3 cellular contexts compared by ENCODE assay signal in the genomic region with DNA sequence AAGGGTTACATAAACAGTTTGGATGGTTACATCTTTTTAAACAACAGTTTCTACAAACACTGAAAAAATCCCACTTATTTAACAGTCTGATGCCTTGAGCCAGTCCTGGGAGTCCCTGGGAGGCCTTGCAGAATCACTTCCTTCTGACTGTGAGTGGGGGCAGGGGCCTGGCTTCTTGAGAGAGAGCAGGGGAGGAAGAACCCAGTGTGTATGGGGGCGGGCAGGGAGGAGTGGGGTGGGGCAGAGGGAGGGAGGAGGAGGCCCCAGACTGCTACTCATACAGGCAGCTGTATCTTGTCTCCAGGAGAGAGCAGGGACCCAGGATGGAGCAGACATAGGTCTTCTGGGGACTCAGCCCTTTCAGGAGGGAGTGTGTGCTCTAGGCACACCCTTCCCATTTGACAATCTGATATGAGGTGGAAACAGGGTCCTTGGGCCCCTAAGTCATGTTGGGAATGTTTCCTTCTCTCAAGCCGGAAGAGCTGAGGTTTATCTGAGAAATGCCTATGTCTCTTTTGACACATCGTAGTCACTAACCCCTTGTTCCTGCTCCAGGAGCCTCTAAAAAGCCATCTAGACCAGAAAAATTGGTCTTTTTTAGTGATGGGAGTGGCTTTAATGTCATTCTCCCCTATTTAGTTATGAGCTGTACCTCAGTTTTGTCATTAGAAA.
TF ChIP-seq lines count a peak whose summit lies in the region.

No MANE protein-coding gene starts in this region.

TF ChIP-seq in liver, 16 proteins besides CTCF, POLR2A, EP300 and RAD21:
- no peak for TF ChIP-seq GABPA (IDR thresholded peaks at IDR 0.05 in 1 of 2, conservative IDR thresholded peaks at IDR 0.05 in 1 of 2)
- TF ChIP-seq SP1 (IDR thresholded peaks at IDR 0.05) = peak; percentile 32
- TF ChIP-seq FOXA1 (IDR thresholded peaks at IDR 0.05) = no peak
- peak; percentile 37 for TF ChIP-seq NR2F2 (IDR thresholded peaks at IDR 0.05)
- TF ChIP-seq, protein P1, sequence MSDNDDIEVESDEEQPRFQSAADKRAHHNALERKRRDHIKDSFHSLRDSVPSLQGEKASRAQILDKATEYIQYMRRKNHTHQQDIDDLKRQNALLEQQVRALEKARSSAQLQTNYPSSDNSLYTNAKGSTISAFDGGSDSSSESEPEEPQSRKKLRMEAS (IDR thresholded peaks at IDR 0.05) = no peak
- peak; percentile 15 for TF ChIP-seq YY1 (IDR thresholded peaks at IDR 0.05)
- peak in 1 of 2 donors; percentile 17 for TF ChIP-seq RXRA (IDR thresholded peaks at IDR 0.05)

TF ChIP-seq in HepG2, 621 proteins besides CTCF, POLR2A, EP300 and RAD21:
- TF ChIP-seq SNAPC2 (CRISPR knock-in tag; IDR thresholded peaks at IDR 0.05) (no peak), CBX1 (IDR thresholded peaks at IDR 0.05; ENCODE audit: low read depth) (no peak)

TF ChIP-seq in K562, 482 proteins besides CTCF, POLR2A, EP300 and RAD21 (continues in another document):
- peak; percentile 56; the same call in 1 of the 2 replicates for TF ChIP-seq ZNF263 (CRISPR knock-in tag; IDR thresholded peaks at IDR 0.05; ENCODE audit: borderline replicate concordance)
- no peak for TF ChIP-seq DNMT1 (IDR thresholded peaks at IDR 0.05)
- TF ChIP-seq RUNX1 (IDR thresholded peaks at IDR 0.05; ENCODE audit: low read depth) = no peak
- no peak for TF ChIP-seq ZNF197 (CRISPR knock-in tag; IDR thresholded peaks at IDR 0.05; ENCODE audit: low read depth)
- TF ChIP-seq, protein P2, sequence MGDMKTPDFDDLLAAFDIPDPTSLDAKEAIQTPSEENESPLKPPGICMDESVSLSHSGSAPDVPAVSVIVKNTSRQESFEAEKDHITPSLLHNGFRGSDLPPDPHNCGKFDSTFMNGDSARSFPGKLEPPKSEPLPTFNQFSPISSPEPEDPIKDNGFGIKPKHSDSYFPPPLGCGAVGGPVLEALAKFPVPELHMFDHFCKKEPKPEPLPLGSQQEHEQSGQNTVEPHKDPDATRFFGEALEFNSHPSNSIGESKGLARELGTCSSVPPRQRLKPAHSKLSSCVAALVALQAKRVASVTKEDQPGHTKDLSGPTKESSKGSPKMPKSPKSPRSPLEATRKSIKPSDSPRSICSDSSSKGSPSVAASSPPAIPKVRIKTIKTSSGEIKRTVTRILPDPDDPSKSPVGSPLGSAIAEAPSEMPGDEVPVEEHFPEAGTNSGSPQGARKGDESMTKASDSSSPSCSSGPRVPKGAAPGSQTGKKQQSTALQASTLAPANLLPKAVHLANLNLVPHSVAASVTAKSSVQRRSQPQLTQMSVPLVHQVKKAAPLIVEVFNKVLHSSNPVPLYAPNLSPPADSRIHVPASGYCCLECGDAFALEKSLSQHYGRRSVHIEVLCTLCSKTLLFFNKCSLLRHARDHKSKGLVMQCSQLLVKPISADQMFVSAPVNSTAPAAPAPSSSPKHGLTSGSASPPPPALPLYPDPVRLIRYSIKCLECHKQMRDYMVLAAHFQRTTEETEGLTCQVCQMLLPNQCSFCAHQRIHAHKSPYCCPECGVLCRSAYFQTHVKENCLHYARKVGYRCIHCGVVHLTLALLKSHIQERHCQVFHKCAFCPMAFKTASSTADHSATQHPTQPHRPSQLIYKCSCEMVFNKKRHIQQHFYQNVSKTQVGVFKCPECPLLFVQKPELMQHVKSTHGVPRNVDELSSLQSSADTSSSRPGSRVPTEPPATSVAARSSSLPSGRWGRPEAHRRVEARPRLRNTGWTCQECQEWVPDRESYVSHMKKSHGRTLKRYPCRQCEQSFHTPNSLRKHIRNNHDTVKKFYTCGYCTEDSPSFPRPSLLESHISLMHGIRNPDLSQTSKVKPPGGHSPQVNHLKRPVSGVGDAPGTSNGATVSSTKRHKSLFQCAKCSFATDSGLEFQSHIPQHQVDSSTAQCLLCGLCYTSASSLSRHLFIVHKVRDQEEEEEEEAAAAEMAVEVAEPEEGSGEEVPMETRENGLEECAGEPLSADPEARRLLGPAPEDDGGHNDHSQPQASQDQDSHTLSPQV (IDR thresholded peaks at IDR 0.05) = 0 out of 2 replicates have a peak, but pooled peaks have one; percentile 20
- no peak for TF ChIP-seq GATA2 (CRISPR knock-in tag; IDR thresholded peaks at IDR 0.05)
- 0 out of 4 replicates have a peak, but pooled peaks of 1 of the 2 experiments have one; percentile 12 for TF ChIP-seq ETV6 (IDR thresholded peaks at IDR 0.05; ENCODE audit: borderline replicate concordance in 1 of 2, low read depth in 2 of 2, low read length in 1 of 2)
- TF ChIP-seq ETV6 (CRISPR knock-in tag; IDR thresholded peaks at IDR 0.05; ENCODE audit: borderline replicate concordance) = no peak
- TF ChIP-seq, protein P3, sequence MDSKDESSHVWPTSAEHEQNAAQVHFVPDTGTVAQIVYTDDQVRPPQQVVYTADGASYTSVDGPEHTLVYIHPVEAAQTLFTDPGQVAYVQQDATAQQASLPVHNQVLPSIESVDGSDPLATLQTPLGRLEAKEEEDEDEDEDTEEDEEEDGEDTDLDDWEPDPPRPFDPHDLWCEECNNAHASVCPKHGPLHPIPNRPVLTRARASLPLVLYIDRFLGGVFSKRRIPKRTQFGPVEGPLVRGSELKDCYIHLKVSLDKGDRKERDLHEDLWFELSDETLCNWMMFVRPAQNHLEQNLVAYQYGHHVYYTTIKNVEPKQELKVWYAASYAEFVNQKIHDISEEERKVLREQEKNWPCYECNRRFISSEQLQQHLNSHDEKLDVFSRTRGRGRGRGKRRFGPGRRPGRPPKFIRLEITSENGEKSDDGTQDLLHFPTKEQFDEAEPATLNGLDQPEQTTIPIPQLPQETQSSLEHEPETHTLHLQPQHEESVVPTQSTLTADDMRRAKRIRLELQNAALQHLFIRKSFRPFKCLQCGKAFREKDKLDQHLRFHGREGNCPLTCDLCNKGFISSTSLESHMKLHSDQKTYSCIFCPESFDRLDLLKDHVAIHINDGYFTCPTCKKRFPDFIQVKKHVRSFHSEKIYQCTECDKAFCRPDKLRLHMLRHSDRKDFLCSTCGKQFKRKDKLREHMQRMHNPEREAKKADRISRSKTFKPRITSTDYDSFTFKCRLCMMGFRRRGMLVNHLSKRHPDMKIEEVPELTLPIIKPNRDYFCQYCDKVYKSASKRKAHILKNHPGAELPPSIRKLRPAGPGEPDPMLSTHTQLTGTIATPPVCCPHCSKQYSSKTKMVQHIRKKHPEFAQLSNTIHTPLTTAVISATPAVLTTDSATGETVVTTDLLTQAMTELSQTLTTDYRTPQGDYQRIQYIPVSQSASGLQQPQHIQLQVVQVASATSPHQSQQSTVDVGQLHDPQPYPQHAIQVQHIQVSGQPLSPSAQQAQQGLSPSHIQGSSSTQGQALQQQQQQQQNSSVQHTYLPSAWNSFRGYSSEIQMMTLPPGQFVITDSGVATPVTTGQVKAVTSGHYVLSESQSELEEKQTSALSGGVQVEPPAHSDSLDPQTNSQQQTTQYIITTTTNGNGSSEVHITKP (IDR thresholded peaks at IDR 0.05; ENCODE audit: partially characterized antibody) = peak; percentile 43
- no peak for TF ChIP-seq HNRNPH1 (optimal IDR thresholded peaks at IDR 0.05; ENCODE audit: low read depth, low read length)
- peak in 1 of 2 experiments; percentile 53; a peak in 1 of 4 replicates for TF ChIP-seq RCOR1 (IDR thresholded peaks at IDR 0.05; ENCODE audit: borderline replicate concordance in 1 of 2, low read depth in 2 of 2, low read length in 2 of 2)
- 0 out of 2 replicates have a peak, but pooled peaks have one; percentile 10 for TF ChIP-seq HDAC2 (IDR thresholded peaks at IDR 0.05)
- TF ChIP-seq NR2C2 (CRISPR knock-in tag; IDR thresholded peaks at IDR 0.05) = no peak
- TF ChIP-seq NR2C2 (tag; IDR thresholded peaks at IDR 0.05) = peak; percentile 39; the same call in 1 of the 2 replicates
- TF ChIP-seq LCOR (CRISPR knock-in tag; IDR thresholded peaks at IDR 0.05) = no peak
- TF ChIP-seq MAZ (CRISPR knock-in tag; conservative IDR thresholded peaks at IDR 0.05 in 1 of 2, IDR thresholded peaks at IDR 0.05 in 1 of 2) = peak; percentile 48 to 80; a peak in 3 of 4 replicates
- TF ChIP-seq BRF1 (IDR thresholded peaks at IDR 0.05; ENCODE audit: borderline replicate concordance, extremely low read depth, insufficient read length) = no peak
- TF ChIP-seq MTA1 (IDR thresholded peaks at IDR 0.05; ENCODE audit: borderline replicate concordance) = 0 out of 2 replicates have a peak, but pooled peaks have one; percentile 27
- no peak for TF ChIP-seq ZNF184 (CRISPR knock-in tag; IDR thresholded peaks at IDR 0.05)
- TF ChIP-seq DPF2 (IDR thresholded peaks at IDR 0.05) = peak; percentile 59
- TF ChIP-seq, protein P4, sequence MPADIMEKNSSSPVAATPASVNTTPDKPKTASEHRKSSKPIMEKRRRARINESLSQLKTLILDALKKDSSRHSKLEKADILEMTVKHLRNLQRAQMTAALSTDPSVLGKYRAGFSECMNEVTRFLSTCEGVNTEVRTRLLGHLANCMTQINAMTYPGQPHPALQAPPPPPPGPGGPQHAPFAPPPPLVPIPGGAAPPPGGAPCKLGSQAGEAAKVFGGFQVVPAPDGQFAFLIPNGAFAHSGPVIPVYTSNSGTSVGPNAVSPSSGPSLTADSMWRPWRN (IDR thresholded peaks at IDR 0.05; ENCODE audit: low read depth) = no peak
- 0 out of 2 replicates have a peak, but pooled peaks have one; percentile 9 for TF ChIP-seq SMARCE1 (IDR thresholded peaks at IDR 0.05)
- TF ChIP-seq, protein P5, sequence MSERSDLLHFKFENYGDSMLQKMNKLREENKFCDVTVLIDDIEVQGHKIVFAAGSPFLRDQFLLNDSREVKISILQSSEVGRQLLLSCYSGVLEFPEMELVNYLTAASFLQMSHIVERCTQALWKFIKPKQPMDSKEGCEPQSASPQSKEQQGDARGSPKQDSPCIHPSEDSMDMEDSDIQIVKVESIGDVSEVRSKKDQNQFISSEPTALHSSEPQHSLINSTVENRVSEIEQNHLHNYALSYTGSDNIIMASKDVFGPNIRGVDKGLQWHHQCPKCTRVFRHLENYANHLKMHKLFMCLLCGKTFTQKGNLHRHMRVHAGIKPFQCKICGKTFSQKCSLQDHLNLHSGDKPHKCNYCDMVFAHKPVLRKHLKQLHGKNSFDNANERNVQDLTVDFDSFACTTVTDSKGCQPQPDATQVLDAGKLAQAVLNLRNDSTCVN (CRISPR knock-in tag; IDR thresholded peaks at IDR 0.05) = no peak
- no peak for TF ChIP-seq MTA3 (IDR thresholded peaks at IDR 0.05; ENCODE audit: borderline replicate concordance)
- TF ChIP-seq, protein P6, sequence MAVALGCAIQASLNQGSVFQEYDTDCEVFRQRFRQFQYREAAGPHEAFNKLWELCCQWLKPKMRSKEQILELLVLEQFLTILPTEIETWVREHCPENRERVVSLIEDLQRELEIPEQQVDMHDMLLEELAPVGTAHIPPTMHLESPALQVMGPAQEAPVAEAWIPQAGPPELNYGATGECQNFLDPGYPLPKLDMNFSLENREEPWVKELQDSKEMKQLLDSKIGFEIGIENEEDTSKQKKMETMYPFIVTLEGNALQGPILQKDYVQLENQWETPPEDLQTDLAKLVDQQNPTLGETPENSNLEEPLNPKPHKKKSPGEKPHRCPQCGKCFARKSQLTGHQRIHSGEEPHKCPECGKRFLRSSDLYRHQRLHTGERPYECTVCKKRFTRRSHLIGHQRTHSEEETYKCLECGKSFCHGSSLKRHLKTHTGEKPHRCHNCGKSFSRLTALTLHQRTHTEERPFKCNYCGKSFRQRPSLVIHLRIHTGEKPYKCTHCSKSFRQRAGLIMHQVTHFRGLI (CRISPR knock-in tag; IDR thresholded peaks at IDR 0.05) = no peak
- 0 out of 2 replicates have a peak, but pooled peaks have one; percentile 9 for TF ChIP-seq ARID1B (IDR thresholded peaks at IDR 0.05)
- peak; percentile 81 for TF ChIP-seq EGR1 (conservative IDR thresholded peaks at IDR 0.05)
- TF ChIP-seq ZNF717 (CRISPR knock-in tag; IDR thresholded peaks at IDR 0.05) = no peak
- no peak for TF ChIP-seq SOX6 (IDR thresholded peaks at IDR 0.05)
- 0 out of 2 replicates have a peak, but pooled peaks have one; percentile 33 for TF ChIP-seq GABPA (tag; conservative IDR thresholded peaks at IDR 0.05; ENCODE audit: low read depth)
- peak; percentile 67; the same call in 1 of the 2 replicates for TF ChIP-seq SPI1 (IDR thresholded peaks at IDR 0.05; ENCODE audit: borderline replicate concordance, low read depth, low read length)
- TF ChIP-seq MECOM (CRISPR knock-in tag; IDR thresholded peaks at IDR 0.05) = peak; percentile 85
- no peak for TF ChIP-seq MYC (IDR thresholded peaks at IDR 0.05; ENCODE audit: low read depth, low read length)
- TF ChIP-seq MYC (CRISPR knock-in tag; IDR thresholded peaks at IDR 0.05; ENCODE audit: borderline replicate concordance, low read depth) = no peak
- no peak for TF ChIP-seq MAFF (IDR thresholded peaks at IDR 0.05; ENCODE audit: low read length)
- no peak for TF ChIP-seq CBFB (CRISPR knock-in tag; IDR thresholded peaks at IDR 0.05)
- TF ChIP-seq GATAD2B (IDR thresholded peaks at IDR 0.05; ENCODE audit: borderline replicate concordance) = 0 out of 2 replicates have a peak, but pooled peaks have one; percentile 5
- 0 out of 2 replicates have a peak, but pooled peaks have one; percentile 46 for TF ChIP-seq ZNF175 (CRISPR knock-in tag; IDR thresholded peaks at IDR 0.05; ENCODE audit: low read depth)
- peak; percentile 49; the same call in 1 of the 2 replicates for TF ChIP-seq ZBTB7A (IDR thresholded peaks at IDR 0.05; ENCODE audit: borderline replicate concordance, control insufficient read depth, low read depth, low read length)
- TF ChIP-seq, protein P7, sequence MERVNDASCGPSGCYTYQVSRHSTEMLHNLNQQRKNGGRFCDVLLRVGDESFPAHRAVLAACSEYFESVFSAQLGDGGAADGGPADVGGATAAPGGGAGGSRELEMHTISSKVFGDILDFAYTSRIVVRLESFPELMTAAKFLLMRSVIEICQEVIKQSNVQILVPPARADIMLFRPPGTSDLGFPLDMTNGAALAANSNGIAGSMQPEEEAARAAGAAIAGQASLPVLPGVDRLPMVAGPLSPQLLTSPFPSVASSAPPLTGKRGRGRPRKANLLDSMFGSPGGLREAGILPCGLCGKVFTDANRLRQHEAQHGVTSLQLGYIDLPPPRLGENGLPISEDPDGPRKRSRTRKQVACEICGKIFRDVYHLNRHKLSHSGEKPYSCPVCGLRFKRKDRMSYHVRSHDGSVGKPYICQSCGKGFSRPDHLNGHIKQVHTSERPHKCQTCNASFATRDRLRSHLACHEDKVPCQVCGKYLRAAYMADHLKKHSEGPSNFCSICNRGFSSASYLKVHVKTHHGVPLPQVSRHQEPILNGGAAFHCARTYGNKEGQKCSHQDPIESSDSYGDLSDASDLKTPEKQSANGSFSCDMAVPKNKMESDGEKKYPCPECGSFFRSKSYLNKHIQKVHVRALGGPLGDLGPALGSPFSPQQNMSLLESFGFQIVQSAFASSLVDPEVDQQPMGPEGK (CRISPR knock-in tag; IDR thresholded peaks at IDR 0.05; ENCODE audit: borderline replicate concordance) = no peak
- peak; percentile 61; the same call in 1 of the 2 replicates for TF ChIP-seq RNF2 (IDR thresholded peaks at IDR 0.05)
- no peak for TF ChIP-seq PHF8 (IDR thresholded peaks at IDR 0.05; ENCODE audit: borderline replicate concordance, low read length)
- TF ChIP-seq LEF1 (IDR thresholded peaks at IDR 0.05) = peak; percentile 65; the same call in 1 of the 2 replicates
- TF ChIP-seq, protein P8, sequence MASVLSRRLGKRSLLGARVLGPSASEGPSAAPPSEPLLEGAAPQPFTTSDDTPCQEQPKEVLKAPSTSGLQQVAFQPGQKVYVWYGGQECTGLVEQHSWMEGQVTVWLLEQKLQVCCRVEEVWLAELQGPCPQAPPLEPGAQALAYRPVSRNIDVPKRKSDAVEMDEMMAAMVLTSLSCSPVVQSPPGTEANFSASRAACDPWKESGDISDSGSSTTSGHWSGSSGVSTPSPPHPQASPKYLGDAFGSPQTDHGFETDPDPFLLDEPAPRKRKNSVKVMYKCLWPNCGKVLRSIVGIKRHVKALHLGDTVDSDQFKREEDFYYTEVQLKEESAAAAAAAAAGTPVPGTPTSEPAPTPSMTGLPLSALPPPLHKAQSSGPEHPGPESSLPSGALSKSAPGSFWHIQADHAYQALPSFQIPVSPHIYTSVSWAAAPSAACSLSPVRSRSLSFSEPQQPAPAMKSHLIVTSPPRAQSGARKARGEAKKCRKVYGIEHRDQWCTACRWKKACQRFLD (CRISPR knock-in tag; IDR thresholded peaks at IDR 0.05) = peak; percentile 27; the same call in 1 of the 2 replicates
- peak; percentile 40; the same call in 1 of the 2 replicates for TF ChIP-seq ETV1 (tag; conservative IDR thresholded peaks at IDR 0.05; ENCODE audit: low read depth)
